In the genomic region with DNA sequence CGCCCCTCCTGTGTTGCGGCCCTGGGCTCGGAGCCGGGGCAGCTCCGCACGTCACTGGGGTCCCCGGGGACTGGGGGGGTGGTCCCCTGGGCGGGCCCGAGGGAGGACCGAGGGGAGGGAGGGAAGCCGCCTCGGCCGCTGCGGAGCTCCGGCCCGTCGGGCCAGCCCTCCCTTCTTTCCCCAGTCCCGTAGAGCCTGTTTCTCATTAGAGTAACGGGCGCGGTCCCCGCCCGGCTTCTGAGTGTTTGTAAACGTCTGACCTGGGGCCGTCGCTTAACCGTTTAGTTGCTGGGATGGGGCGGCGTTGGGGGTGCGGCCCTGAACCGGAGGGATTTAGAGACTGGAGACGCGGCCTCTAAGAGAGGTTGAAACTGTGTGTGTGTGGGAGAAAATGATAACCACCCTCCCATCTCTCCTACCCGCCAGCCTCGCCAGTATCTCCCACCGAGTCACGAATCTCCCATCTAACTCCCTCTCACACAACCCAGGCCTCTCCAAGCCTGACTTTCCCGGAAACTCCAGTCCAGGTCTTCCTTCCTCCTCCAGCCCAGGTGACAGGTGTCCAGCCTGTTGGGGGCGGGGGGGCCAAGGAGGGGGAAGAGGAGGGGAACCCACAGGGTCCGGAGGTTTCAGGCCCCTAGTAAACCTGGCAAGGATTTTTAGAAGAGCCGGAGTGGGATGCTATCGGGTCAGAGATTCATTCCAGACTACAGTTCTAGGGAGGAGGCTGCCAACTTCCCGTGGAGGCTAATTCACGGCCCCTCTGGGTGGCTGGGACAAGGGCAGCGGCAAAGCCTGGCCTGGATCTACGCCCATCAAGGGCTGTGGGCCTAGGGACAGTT, we compare ENCODE assay signal across 1 cellular context.
TF ChIP-seq lines count a peak whose summit lies in the region.

No MANE protein-coding gene starts in this region.

TF ChIP-seq in HEK293, 187 proteins besides CTCF, POLR2A, EP300 and RAD21 (continued from another document and continues in another):
- TF ChIP-seq, protein P1, sequence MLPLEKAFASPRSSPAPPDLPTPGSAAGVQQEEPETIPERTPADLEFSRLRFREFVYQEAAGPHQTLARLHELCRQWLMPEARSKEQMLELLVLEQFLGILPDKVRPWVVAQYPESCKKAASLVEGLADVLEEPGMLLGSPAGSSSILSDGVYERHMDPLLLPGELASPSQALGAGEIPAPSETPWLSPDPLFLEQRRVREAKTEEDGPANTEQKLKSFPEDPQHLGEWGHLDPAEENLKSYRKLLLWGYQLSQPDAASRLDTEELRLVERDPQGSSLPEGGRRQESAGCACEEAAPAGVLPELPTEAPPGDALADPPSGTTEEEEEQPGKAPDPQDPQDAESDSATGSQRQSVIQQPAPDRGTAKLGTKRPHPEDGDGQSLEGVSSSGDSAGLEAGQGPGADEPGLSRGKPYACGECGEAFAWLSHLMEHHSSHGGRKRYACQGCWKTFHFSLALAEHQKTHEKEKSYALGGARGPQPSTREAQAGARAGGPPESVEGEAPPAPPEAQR (tag by site-specific recombination; IDR thresholded peaks at IDR 0.05), result peak; percentile 43; the same call in 1 of the 2 replicates
- no peak; the same call in 1 of the 2 replicates for TF ChIP-seq ZNF610 (tag by site-specific recombination; IDR thresholded peaks at IDR 0.05; ENCODE audit: borderline replicate concordance)
- TF ChIP-seq, protein P2, sequence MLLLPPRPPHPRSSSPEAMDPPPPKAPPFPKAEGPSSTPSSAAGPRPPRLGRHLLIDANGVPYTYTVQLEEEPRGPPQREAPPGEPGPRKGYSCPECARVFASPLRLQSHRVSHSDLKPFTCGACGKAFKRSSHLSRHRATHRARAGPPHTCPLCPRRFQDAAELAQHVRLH (tag by site-specific recombination; IDR thresholded peaks at IDR 0.05), result peak; percentile 83
- no peak for TF ChIP-seq ZNF214 (tag by site-specific recombination; IDR thresholded peaks at IDR 0.05; ENCODE audit: borderline replicate concordance)
- no peak for TF ChIP-seq ZNF16 (tag by site-specific recombination; IDR thresholded peaks at IDR 0.05; ENCODE audit: low read depth)
- TF ChIP-seq ZBTB20 (tag by site-specific recombination; IDR thresholded peaks at IDR 0.05), result peak; percentile 59
- TF ChIP-seq, protein P3, sequence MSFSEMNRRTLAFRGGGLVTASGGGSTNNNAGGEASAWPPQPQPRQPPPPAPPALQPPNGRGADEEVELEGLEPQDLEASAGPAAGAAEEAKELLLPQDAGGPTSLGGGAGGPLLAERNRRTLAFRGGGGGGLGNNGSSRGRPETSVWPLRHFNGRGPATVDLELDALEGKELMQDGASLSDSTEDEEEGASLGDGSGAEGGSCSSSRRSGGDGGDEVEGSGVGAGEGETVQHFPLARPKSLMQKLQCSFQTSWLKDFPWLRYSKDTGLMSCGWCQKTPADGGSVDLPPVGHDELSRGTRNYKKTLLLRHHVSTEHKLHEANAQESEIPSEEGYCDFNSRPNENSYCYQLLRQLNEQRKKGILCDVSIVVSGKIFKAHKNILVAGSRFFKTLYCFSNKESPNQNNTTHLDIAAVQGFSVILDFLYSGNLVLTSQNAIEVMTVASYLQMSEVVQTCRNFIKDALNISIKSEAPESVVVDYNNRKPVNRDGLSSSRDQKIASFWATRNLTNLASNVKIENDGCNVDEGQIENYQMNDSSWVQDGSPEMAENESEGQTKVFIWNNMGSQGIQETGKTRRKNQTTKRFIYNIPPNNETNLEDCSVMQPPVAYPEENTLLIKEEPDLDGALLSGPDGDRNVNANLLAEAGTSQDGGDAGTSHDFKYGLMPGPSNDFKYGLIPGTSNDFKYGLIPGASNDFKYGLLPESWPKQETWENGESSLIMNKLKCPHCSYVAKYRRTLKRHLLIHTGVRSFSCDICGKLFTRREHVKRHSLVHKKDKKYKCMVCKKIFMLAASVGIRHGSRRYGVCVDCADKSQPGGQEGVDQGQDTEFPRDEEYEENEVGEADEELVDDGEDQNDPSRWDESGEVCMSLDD (tag by site-specific recombination; IDR thresholded peaks at IDR 0.05), result peak; percentile 84; the same call in 1 of the 2 replicates
- TF ChIP-seq ZNF843 (tag by site-specific recombination; IDR thresholded peaks at IDR 0.05), result no peak
- no peak for TF ChIP-seq ZNF274 (IDR thresholded peaks at IDR 0.05; ENCODE audit: low read length)
- TF ChIP-seq ZNF274 (tag by site-specific recombination; IDR thresholded peaks at IDR 0.05; ENCODE audit: borderline replicate concordance), result no peak
- no peak for TF ChIP-seq FEZF1 (tag by site-specific recombination; IDR thresholded peaks at IDR 0.05)
- TF ChIP-seq ZNF664 (tag by site-specific recombination; IDR thresholded peaks at IDR 0.05), result 0 out of 2 replicates have a peak, but pooled peaks have one; percentile 24
- peak; percentile 100 for TF ChIP-seq SCRT1 (tag by site-specific recombination; IDR thresholded peaks at IDR 0.05; ENCODE audit: borderline replicate concordance)
- TF ChIP-seq, protein P4, sequence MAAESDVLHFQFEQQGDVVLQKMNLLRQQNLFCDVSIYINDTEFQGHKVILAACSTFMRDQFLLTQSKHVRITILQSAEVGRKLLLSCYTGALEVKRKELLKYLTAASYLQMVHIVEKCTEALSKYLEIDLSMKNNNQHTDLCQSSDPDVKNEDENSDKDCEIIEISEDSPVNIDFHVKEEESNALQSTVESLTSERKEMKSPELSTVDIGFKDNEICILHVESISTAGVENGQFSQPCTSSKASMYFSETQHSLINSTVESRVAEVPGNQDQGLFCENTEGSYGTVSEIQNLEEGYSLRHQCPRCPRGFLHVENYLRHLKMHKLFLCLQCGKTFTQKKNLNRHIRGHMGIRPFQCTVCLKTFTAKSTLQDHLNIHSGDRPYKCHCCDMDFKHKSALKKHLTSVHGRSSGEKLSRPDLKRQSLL (tag by site-specific recombination; IDR thresholded peaks at IDR 0.05), result peak; percentile 28; the same call in 1 of the 2 replicates
- no peak; the same call in 1 of the 2 replicates for TF ChIP-seq ZNF341 (tag by site-specific recombination; IDR thresholded peaks at IDR 0.05; ENCODE audit: low read depth)
- TF ChIP-seq ZNF19 (tag by site-specific recombination; IDR thresholded peaks at IDR 0.05; ENCODE audit: low read depth), result no peak
- peak; percentile 94 for TF ChIP-seq GLIS1 (tag by site-specific recombination; IDR thresholded peaks at IDR 0.05)
- no peak for TF ChIP-seq ZNF174 (tag by site-specific recombination; IDR thresholded peaks at IDR 0.05)
- peak; percentile 56 for TF ChIP-seq SP7 (tag by site-specific recombination; IDR thresholded peaks at IDR 0.05)
- no peak for TF ChIP-seq ZNF140 (tag by site-specific recombination; IDR thresholded peaks at IDR 0.05)
- TF ChIP-seq ZNF707 (tag by site-specific recombination; IDR thresholded peaks at IDR 0.05), result no peak
- peak; percentile 19 for TF ChIP-seq ZNF518A (tag by site-specific recombination; conservative IDR thresholded peaks at IDR 0.05; ENCODE audit: low read depth)
- no peak for TF ChIP-seq ZBTB1 (tag by site-specific recombination; IDR thresholded peaks at IDR 0.05)
- peak; percentile 60 for TF ChIP-seq ZFHX2 (tag by site-specific recombination; conservative IDR thresholded peaks at IDR 0.05)
- TF ChIP-seq ZNF18 (tag by site-specific recombination; IDR thresholded peaks at IDR 0.05), result no peak
- TF ChIP-seq ZNF354C (tag by site-specific recombination; IDR thresholded peaks at IDR 0.05; ENCODE audit: borderline replicate concordance, low read depth), result no peak
- no peak for TF ChIP-seq ZNF37A (tag by site-specific recombination; IDR thresholded peaks at IDR 0.05)
- no peak for TF ChIP-seq SETDB1 (IDR thresholded peaks at IDR 0.05; ENCODE audit: insufficient read length, low read length)
- TF ChIP-seq BCL11B (tag by site-specific recombination; IDR thresholded peaks at IDR 0.05; ENCODE audit: low read depth), result peak; percentile 76; the same call in 1 of the 2 replicates
- no peak for TF ChIP-seq ZNF48 (tag by site-specific recombination; IDR thresholded peaks at IDR 0.05)
- TF ChIP-seq PRDM2 (tag by site-specific recombination; IDR thresholded peaks at IDR 0.05; ENCODE audit: borderline replicate concordance), result no peak
- TF ChIP-seq ZFP41 (tag by site-specific recombination; IDR thresholded peaks at IDR 0.05; ENCODE audit: borderline replicate concordance), result no peak
- no peak for TF ChIP-seq ZNF433 (tag by site-specific recombination; IDR thresholded peaks at IDR 0.05; ENCODE audit: low read depth)
- TF ChIP-seq ZNF23 (tag by site-specific recombination; IDR thresholded peaks at IDR 0.05; ENCODE audit: borderline replicate concordance), result no peak
- TF ChIP-seq ZSCAN16 (tag by site-specific recombination; IDR thresholded peaks at IDR 0.05), result no peak
- peak; percentile 48; the same call in 1 of the 2 replicates for TF ChIP-seq BCL11A (tag by site-specific recombination; IDR thresholded peaks at IDR 0.05; ENCODE audit: low read depth)
- peak; percentile 66 for TF ChIP-seq KLF16 (tag by site-specific recombination; IDR thresholded peaks at IDR 0.05)
- no peak for TF ChIP-seq ZNF514 (tag by site-specific recombination; IDR thresholded peaks at IDR 0.05)
